Comparison of ENCODE assay signal across 1 cellular context in the genomic region with DNA sequence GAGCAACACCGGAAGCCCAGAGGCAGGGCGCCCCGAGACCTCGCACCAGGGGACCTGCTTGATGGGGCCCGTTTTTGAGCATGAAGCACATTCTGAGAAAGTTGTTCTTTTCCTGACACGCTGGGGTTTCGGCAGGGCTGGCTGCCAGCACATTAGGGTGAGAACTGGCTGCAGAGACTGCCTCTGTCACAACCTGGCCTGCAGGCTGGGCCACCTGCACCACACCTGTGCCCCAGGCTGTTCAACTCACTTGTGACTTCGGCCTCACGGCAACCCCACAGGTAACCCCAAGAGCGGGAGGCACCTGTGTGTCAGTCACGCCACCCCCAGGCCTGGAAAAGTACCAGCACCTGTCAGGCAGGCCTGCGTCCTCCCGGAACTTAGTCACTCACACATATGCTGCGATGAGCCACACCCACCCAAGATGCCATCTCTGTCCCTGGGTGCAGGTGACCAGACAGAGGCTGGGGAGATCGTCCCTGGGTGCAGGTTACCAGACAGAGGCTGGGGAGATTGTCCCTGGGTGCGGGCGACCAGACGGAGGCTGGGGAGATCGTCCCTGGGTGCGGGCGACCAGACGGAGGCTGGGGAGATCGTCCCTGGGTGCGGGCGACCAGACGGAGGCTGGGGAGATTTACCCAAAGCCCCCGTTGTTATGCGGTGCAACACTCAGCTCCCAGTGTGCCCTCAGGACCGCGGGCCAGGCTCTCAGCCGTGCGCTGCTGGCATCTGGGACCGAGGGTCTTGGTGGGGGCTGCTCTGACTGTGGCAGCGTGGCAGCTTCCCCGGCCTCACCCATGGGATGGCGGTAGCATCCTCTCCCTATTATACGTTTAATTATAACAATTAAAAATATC.
TF ChIP-seq lines count a peak whose summit lies in the region.

No MANE protein-coding gene starts in this region.

TF ChIP-seq in H1, 55 proteins besides CTCF, POLR2A, EP300 and RAD21 (continued from another document):
- TF ChIP-seq, protein P1, sequence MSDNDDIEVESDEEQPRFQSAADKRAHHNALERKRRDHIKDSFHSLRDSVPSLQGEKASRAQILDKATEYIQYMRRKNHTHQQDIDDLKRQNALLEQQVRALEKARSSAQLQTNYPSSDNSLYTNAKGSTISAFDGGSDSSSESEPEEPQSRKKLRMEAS (IDR thresholded peaks at IDR 0.05): no peak
- TF ChIP-seq SIN3A (conservative IDR thresholded peaks at IDR 0.05 in 1 of 2, IDR thresholded peaks at IDR 0.05 in 1 of 2; ENCODE audit: low read depth in 1 of 2, low read length in 2 of 2) (no peak), RXRA (IDR thresholded peaks at IDR 0.05; ENCODE audit: insufficient read depth, low read depth, low read length) (no peak), ZNF274 (IDR thresholded peaks at IDR 0.05; ENCODE audit: borderline replicate concordance, extremely low read depth, low read length) (no peak), POU5F1 (IDR thresholded peaks at IDR 0.05; ENCODE audit: low read depth, low read length) (no peak), TAF7 (optimal IDR thresholded peaks at IDR 0.05; ENCODE audit: borderline replicate concordance, low read depth, low read length) (no peak), CEBPB (IDR thresholded peaks at IDR 0.05; ENCODE audit: low read depth, low read length) (no peak), KDM1A (IDR thresholded peaks at IDR 0.05; ENCODE audit: borderline replicate concordance, low read length) (no peak), PHF8 (conservative IDR thresholded peaks at IDR 0.05; ENCODE audit: low read depth, low read length) (no peak)
TF ChIP-seq in H1: peak in this region for 0.
